ENCODE assay signal across 8 cellular contexts in the genomic region with DNA sequence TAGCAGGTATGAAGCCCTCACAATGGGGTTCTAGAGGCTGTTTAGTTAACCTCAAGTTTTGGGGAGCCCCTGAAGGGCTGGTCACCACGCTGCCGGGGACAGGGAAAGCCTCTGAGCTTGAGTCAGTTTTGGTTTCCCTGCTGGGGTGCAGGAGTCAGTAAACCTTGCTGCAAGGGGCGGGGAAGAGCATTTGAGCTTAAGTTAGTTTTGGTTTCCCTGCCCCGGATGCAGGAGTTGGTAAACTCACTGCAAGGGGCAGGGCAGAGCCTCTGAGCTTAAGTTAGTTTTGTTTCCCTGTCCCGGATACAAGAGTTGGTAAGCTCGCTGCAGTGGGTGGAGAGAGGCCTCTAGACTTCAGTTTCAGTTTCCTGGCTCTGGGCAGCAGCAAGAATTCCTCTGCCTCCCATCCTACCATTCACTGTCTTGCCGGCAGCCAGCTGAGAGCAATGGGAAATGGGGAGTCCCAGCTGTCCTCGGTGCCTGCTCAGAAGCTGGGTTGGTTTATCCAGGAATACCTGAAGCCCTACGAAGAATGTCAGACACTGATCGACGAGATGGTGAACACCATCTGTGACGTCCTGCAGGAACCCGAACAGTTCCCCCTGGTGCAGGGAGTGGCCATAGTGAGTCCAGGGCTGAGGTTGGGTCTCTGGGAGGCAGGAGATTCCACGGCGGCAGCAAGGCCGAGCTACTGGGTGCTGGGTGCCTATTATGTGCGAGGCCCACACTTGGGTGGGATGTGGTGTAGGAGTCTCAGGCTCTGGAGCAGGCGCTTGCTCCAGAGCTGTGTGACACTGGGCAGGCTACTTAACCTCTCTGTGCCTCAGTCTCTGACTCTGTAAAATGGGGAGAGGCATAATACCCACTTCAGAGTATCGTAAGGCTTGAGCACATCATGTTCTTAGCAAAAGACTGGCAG. TPM values are rescaled to one million over a fixed set of nuclear protein-coding genes. Genes with fewer than 3 reads are reported as not detected.
DNase-seq lines count a peak whose midpoint lies in the region; ATAC-seq lines count a peak whose summit lies in the region.

A gene with protein sequence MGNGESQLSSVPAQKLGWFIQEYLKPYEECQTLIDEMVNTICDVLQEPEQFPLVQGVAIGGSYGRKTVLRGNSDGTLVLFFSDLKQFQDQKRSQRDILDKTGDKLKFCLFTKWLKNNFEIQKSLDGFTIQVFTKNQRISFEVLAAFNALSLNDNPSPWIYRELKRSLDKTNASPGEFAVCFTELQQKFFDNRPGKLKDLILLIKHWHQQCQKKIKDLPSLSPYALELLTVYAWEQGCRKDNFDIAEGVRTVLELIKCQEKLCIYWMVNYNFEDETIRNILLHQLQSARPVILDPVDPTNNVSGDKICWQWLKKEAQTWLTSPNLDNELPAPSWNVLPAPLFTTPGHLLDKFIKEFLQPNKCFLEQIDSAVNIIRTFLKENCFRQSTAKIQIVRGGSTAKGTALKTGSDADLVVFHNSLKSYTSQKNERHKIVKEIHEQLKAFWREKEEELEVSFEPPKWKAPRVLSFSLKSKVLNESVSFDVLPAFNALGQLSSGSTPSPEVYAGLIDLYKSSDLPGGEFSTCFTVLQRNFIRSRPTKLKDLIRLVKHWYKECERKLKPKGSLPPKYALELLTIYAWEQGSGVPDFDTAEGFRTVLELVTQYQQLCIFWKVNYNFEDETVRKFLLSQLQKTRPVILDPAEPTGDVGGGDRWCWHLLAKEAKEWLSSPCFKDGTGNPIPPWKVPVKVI (plus strand): TSS at position 357 of the 919 bp plus-strand sequence. CDS start 90 bp downstream, at position 447.

- peak; percentile 76 for DNase-seq in HPDE6-E6E7 (ENCODE audit: extremely low spot score)
- DNase-seq in activated CD4-positive, alpha-beta T cell treated with anti-CD3 and anti-CD28 coated beads, Interleukin-2, amount 10 ng/mL, durations not matched to agents 7 days and 5 days: peak; percentile 94
- peak; percentile 47 for DNase-seq in ecto neural progenitor cell (ENCODE audit: low spot score)
- DNase-seq in stimulated activated naive CD4-positive, alpha-beta T cell treated with Interleukin-2 at 50 U/mL for 16 hours (lab: John Stamatoyannopoulos, UW): peak; percentile 80
- DNase-seq in NCI-H774 (lab: John Stamatoyannopoulos, UW): no peak

- H3K9ac ChIP-seq in BLaER1 (peak within 1 kb of the TSS; percentile 72), muscle layer of colon (ENCODE audit: low read length) (peak within 1 kb of the TSS; percentile 0)

- H3K4me1 ChIP-seq in BLaER1 (peaks cover 46% of the 10 kb centered on the region), muscle layer of colon (ENCODE audit: insufficient read depth, low read length) (peaks cover 6% of the 10 kb centered on the region)

- CTCF ChIA-PET in activated CD4-positive, alpha-beta T cell treated with anti-CD3 and anti-CD28 coated beads, Interleukin-2, amount 10 ng/mL, durations not matched to agents 7 days and 5 days (lab: Charles Lee): interaction anchor here (0.7 to 3.2 kb wide), 12 partner anchors 9 to 78 kb away, joined by 3 to 45 read pairs (median 6); a partner anchor contains a TSS

- H3K36me3 ChIP-seq in BLaER1: no peaks in the 10 kb centered on the region
- H3K36me3 ChIP-seq in muscle layer of colon (ENCODE audit: insufficient read depth, low read length): no peaks in the 10 kb centered on the region

- H3K4me3 ChIP-seq in BLaER1 (peak within 1 kb of the TSS; percentile 63), muscle layer of colon (ENCODE audit: low read depth in 1 of 2, low read length in 2 of 2) (peak within 1 kb of the TSS in 1 of 2 donors; percentile 32)

- ATAC-seq in GM19455 (IDR thresholded peaks at IDR 0.05; ENCODE audit: unreplicated experiment): peak; percentile 92

- H3K27ac ChIP-seq in BLaER1: peak within 1 kb of the TSS; percentile 81
- H3K27ac ChIP-seq in muscle layer of colon (ENCODE audit: low read depth, low read length): no peak within 1 kb of the TSS

- H3K9me3 Mint-ChIP-seq in activated CD4-positive, alpha-beta T cell treated with anti-CD3 and anti-CD28 coated beads, Interleukin-2, amount 10 ng/mL, durations not matched to agents 7 days and 5 days: peaks cover 17% of the 10 kb centered on the region

- H3K27ac Mint-ChIP-seq in activated CD4-positive, alpha-beta T cell treated with anti-CD3 and anti-CD28 coated beads, Interleukin-2, amount 10 ng/mL, durations not matched to agents 7 days and 5 days: peak within 1 kb of the TSS; percentile 99

- peaks cover 52% of the 10 kb centered on the region for H3K4me1 Mint-ChIP-seq in activated CD4-positive, alpha-beta T cell treated with anti-CD3 and anti-CD28 coated beads, Interleukin-2, amount 10 ng/mL, durations not matched to agents 7 days and 5 days

- peaks cover 59% of the 10 kb centered on the region for H3K36me3 Mint-ChIP-seq in activated CD4-positive, alpha-beta T cell treated with anti-CD3 and anti-CD28 coated beads, Interleukin-2, amount 10 ng/mL, durations not matched to agents 7 days and 5 days (ENCODE audit: low read depth)

- H3K9me3 ChIP-seq in BLaER1 (peaks cover 5% of the 10 kb centered on the region; the same call in 1 of the 2 replicates), muscle layer of colon (ENCODE audit: low read length) (no peaks in the 10 kb centered on the region)

- POLR2A ChIA-PET in activated CD4-positive, alpha-beta T cell treated with anti-CD3 and anti-CD28 coated beads, Interleukin-2, amount 10 ng/mL, durations not matched to agents 7 days and 5 days (lab: Charles Lee): interaction anchor here (0.9 to 2.7 kb wide), 9 partner anchors 9 to 853 kb away, joined by 3 to 39 read pairs (median 3); a partner anchor contains a TSS

- no peaks in the 10 kb centered on the region for H4K20me1 ChIP-seq in BLaER1

- peak within 1 kb of the TSS; percentile 84 for H3K4me3 Mint-ChIP-seq in activated CD4-positive, alpha-beta T cell treated with anti-CD3 and anti-CD28 coated beads, Interleukin-2, amount 10 ng/mL, durations not matched to agents 7 days and 5 days

- H3K4me2 ChIP-seq in BLaER1: peak within 1 kb of the TSS; percentile 78

- H3K27me3 ChIP-seq in BLaER1 (no peaks in the 10 kb centered on the region), muscle layer of colon (ENCODE audit: control insufficient read depth in 1 of 2, insufficient read depth in 2 of 2, low read length in 2 of 2) (no peaks in the 10 kb centered on the region)

- no peaks in the 10 kb centered on the region for H3K27me3 Mint-ChIP-seq in activated CD4-positive, alpha-beta T cell treated with anti-CD3 and anti-CD28 coated beads, Interleukin-2, amount 10 ng/mL, durations not matched to agents 7 days and 5 days

RNA-seq across cellular contexts. Expression of the gene that starts here (rescaled TPM):
- total RNA-seq in activated CD4-positive, alpha-beta T cell treated with anti-CD3 and anti-CD28 coated beads, Interleukin-2, amount 10 ng/mL, durations not matched to agents 7 days and 5 days: 100 to 1,000 TPM; 294 to 420 TPM
